Comparison of ENCODE assay signal across 1 cellular context in the genomic region with DNA sequence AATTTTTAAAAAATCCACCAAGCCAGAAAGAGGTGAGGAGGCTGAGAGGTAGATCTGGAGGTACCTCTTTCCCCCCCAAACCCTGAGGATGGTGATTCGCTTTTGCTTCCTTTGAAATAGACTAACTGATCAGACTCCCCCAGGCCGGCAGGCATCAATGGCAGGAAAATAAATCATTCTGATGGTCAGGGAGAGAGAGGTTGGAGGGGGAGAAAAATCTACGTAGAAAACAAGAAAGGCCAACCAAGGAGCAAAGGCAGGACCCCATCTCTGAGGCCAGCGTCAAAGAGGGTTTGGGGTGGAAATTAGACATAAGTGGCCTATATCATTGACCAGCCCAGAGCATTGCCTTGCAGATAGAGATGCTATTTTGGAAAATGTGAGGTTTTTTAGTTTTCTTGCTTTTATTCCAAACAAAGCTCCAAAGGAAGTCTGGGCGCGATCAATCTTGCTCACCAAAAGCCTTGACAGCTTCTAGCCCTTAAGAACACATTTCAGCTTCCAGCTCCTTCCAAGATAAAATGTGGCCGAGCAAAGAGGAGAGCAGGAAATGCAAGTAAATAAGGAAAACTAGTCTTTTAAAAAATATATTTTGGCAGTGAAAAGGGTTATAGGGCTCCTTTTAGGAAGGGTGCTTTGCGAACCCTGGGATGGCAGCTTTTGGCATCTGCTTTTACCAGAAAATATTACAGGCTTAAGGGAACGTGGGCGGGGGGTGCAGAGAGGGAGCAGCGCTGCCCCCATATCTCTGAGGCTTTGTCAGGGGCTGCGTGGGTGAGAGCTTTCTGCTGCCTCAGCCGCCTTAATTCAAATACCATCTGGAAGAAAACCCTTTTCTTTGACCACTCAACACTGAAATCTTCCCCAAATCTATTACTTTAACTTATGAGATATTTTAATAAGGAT.
TF ChIP-seq lines count a peak whose summit lies in the region.

No MANE protein-coding gene starts in this region.

TF ChIP-seq in H1, 55 proteins besides CTCF, POLR2A, EP300 and RAD21:
- TF ChIP-seq POU5F1 (IDR thresholded peaks at IDR 0.05; ENCODE audit: low read depth, low read length) = no peak
- TF ChIP-seq TCF12 (IDR thresholded peaks at IDR 0.05; ENCODE audit: low read depth, low read length) = no peak
- no peak for TF ChIP-seq GTF2F1 (IDR thresholded peaks at IDR 0.05; ENCODE audit: borderline replicate concordance, low read depth, low read length)
- TF ChIP-seq SUZ12 (IDR thresholded peaks at IDR 0.05; ENCODE audit: low read length) = peak; percentile 30
- TF ChIP-seq SIRT6 (IDR thresholded peaks at IDR 0.05; ENCODE audit: low read length) = no peak
- no peak for TF ChIP-seq TAF1 (IDR thresholded peaks at IDR 0.05; ENCODE audit: low read depth, low read length)
- no peak for TF ChIP-seq EGR1 (IDR thresholded peaks at IDR 0.05; ENCODE audit: borderline replicate concordance, low read depth, low read length)
- no peak for TF ChIP-seq BRCA1 (IDR thresholded peaks at IDR 0.05; ENCODE audit: low read depth, low read length)
- TF ChIP-seq RFX5 (IDR thresholded peaks at IDR 0.05; ENCODE audit: borderline replicate concordance, low read depth, low read length) = no peak
- TF ChIP-seq RBBP5 (IDR thresholded peaks at IDR 0.05; ENCODE audit: borderline replicate concordance, low read depth, low read length) = no peak
- TF ChIP-seq KDM5A (IDR thresholded peaks at IDR 0.05; ENCODE audit: low read length) = no peak
- TF ChIP-seq CEBPB (IDR thresholded peaks at IDR 0.05; ENCODE audit: low read depth, low read length) = no peak
- TF ChIP-seq JUN (IDR thresholded peaks at IDR 0.05; ENCODE audit: low read depth, low read length) = no peak
- TF ChIP-seq CHD1 (IDR thresholded peaks at IDR 0.05; ENCODE audit: low read depth, low read length) = no peak
- TF ChIP-seq RNF2 (IDR thresholded peaks at IDR 0.05; ENCODE audit: borderline replicate concordance, low read depth, low read length, missing control alignments, poor library complexity, severe bottlenecking) = peak; percentile 78
- TF ChIP-seq SP2 (IDR thresholded peaks at IDR 0.05; ENCODE audit: low read length) = no peak
